In the genomic region with DNA sequence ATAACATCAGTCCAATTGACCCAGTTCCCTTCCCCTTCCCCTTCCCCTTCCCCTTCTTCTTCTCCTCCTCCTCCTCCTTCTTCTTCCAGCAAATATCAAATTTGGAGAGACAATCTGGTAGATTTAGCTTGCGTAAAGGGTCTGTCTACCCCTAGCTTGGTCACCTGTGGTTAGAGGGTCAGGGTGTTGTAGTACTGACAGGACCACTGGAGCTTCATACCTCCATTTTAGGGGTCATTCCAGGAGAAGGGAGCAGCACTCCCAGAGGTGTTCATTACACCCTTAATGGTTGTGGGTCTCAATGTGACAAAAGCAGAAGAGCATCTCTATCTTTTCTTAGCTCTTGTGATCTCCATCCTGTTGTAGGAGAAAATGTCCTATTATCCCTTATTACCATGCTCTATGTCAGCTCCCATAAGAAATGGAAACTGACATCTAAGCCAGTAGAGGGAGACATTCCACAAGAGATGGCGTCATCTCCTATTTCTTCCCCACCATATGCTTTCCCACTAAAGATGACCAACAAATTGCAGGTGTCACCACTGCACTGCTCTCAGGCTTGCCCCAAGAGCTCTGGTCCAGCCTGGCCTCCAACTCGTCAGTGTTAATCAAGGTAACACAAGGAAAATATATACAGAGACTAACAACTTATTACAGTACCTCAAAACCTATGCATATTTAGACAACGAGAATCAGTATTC, we compare ENCODE assay signal across 8 cellular contexts. TPM values are rescaled to one million over a fixed set of nuclear protein-coding genes. Genes with fewer than 3 reads are reported as not detected.
DNase-seq lines count a peak whose midpoint lies in the region; ATAC-seq, FAIRE-seq and TF ChIP-seq lines count a peak whose summit lies in the region.

No MANE protein-coding gene starts in this region.

- no peaks in the 10 kb centered on the region for H3K27me3 ChIP-seq in pancreas

- no peak for FAIRE-seq in pancreas (lab: Jason Lieb, UNC)

- no peaks in the 10 kb centered on the region for H3K36me3 ChIP-seq in pancreas

- H3K27ac ChIP-seq in pancreas: no peak overlapping the region

- intact Hi-C loops in pancreas (cut with DNase I): loop anchor here in 2 of 3 donors (5.0 to 10.0 kb wide), 2 partner anchors 63 to 226 kb away; a partner anchor contains a TSS

- ATAC-seq in GM18907 (IDR thresholded peaks at IDR 0.05; ENCODE audit: unreplicated experiment) (peak; percentile 87), HG03064 (IDR thresholded peaks at IDR 0.05; ENCODE audit: low read depth, unreplicated experiment) (peak; percentile 80), pancreas (peak; percentile 58 to 96 (median 92))

- no peaks in the 10 kb centered on the region for H3K9me3 ChIP-seq in pancreas

- peak; percentile 69 for DNase-seq in DMS53 treated with DMSO at 0.1 percent for 48 hours (lab: John Stamatoyannopoulos, UW; ENCODE audit: unreplicated experiment)
- DNase-seq in NCI-H748 treated with DMSO at 0.1 percent for 48 hours (lab: John Stamatoyannopoulos, UW): peak; percentile 0
- peak; percentile 34 for DNase-seq in epidermal melanocyte (ENCODE audit: insufficient read length, low spot score)
- peak in 1 of 6 donors; percentile 21 for DNase-seq in pancreas
- DNase-seq in stimulated activated CD8-positive, alpha-beta memory T cell treated with anti-CD3 and anti-CD28 coated beads, Interleukin-4, amount 100 ng/mL, for 48 hours: no peak
- DNase-seq in stimulated activated CD4-positive, alpha-beta T cell treated with anti-CD3 and anti-CD28 coated beads, Interleukin-4, amount 100 ng/mL, for 24 hours: no peak

- H3K4me1 ChIP-seq in pancreas: peaks cover 0 to 5% (median 0%) of the 10 kb centered on the region in 3 donors

- WGBS in pancreas, 2 donors: 55 to 56% methylated on average over 4 of the region's 4 CpGs

- peak in 3 of 4 donors; percentile 31 to 40 (median 37) for TF ChIP-seq CTCF in pancreas (IDR thresholded peaks at IDR 0.05)

- H3K4me3 ChIP-seq in pancreas: no peak overlapping the region

RNA-seq across cellular contexts. Expression of a gene that starts 3.5 kb away (rescaled TPM):
- total RNA-seq in pancreas: 1 to 10 TPM in 2 of 6 donors, under 1 TPM in 2, not detected in 2; 0.20 to 6.6 (median 1.5) TPM
- polyA plus RNA-seq in pancreas: 1 to 10 TPM in 1 of 2 donors, under 1 TPM in 1; 0.59 to 1.6 TPM

RNA-seq across cellular contexts. Expression of a gene that starts 9.1 kb away (rescaled TPM):
- total RNA-seq in pancreas: 10 to 100 TPM; 18.5 to 34.8 (median 30.5) TPM
- 10 to 100 TPM; 20.6 to 38.6 TPM for polyA plus RNA-seq in pancreas

RNA-seq across cellular contexts. Expression of a gene that starts 31.3 kb away (rescaled TPM):
- 10 to 100 TPM in 3 of 6 donors, 1 to 10 TPM in 2, under 1 TPM in 1; 0.09 to 30.3 (median 7.7) TPM for total RNA-seq in pancreas
- polyA plus RNA-seq in pancreas: 10 to 100 TPM in 1 of 2 donors, 1 to 10 TPM in 1; 1.4 to 15.2 TPM

RNA-seq across cellular contexts. Expression of a gene that starts 53.2 kb away (rescaled TPM):
- 10 to 100 TPM in 2 of 6 donors, 1 to 10 TPM in 2, under 1 TPM in 1, not detected in 1; 0.20 to 26.0 (median 5.7) TPM for total RNA-seq in pancreas
- 1 to 10 TPM in 1 of 2 donors, under 1 TPM in 1; 0.99 to 4.0 TPM for polyA plus RNA-seq in pancreas

Comparison
In these comparisons a context has a peak if more than half of its experiments do, and no peak if none do; other contexts are left out.
1. DNase-seq: peak in DMS53 treated with DMSO at 0.1 percent for 48 hours (single experiment), NCI-H748 treated with DMSO at 0.1 percent for 48 hours (single experiment) and epidermal melanocyte (single experiment); none in stimulated activated CD8-positive, alpha-beta memory T cell treated with anti-CD3 and anti-CD28 coated beads, Interleukin-4, amount 100 ng/mL, for 48 hours (single experiment) and stimulated activated CD4-positive, alpha-beta T cell treated with anti-CD3 and anti-CD28 coated beads, Interleukin-4, amount 100 ng/mL, for 24 hours (single experiment).
2. Peak in every context shown above with its lines, with median percentiles within 50 percentile points of each other: ATAC-seq.